1 cellular context compared by ENCODE assay signal in the genomic region with DNA sequence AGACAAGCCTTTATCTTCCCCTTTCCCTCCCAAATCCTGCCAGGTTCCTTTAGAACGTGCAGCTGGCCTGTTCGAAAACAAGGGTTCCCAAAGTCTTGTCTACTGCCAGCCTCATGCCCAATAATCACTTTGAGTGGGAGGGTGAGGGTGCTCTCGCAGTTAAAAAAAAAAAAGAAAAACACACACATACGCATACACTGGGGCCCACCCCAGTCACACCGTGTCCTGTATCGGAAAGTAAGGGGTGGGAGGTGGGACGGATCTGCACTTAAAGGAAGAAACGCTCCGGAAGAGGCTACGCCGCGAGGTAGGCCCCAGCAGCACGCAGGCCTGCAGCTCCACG.
TF ChIP-seq lines count a peak whose summit lies in the region.

No MANE protein-coding gene starts in this region.

TF ChIP-seq in HepG2, 621 proteins besides CTCF, POLR2A, EP300 and RAD21 (continued from another document):
- TF ChIP-seq, protein P1, sequence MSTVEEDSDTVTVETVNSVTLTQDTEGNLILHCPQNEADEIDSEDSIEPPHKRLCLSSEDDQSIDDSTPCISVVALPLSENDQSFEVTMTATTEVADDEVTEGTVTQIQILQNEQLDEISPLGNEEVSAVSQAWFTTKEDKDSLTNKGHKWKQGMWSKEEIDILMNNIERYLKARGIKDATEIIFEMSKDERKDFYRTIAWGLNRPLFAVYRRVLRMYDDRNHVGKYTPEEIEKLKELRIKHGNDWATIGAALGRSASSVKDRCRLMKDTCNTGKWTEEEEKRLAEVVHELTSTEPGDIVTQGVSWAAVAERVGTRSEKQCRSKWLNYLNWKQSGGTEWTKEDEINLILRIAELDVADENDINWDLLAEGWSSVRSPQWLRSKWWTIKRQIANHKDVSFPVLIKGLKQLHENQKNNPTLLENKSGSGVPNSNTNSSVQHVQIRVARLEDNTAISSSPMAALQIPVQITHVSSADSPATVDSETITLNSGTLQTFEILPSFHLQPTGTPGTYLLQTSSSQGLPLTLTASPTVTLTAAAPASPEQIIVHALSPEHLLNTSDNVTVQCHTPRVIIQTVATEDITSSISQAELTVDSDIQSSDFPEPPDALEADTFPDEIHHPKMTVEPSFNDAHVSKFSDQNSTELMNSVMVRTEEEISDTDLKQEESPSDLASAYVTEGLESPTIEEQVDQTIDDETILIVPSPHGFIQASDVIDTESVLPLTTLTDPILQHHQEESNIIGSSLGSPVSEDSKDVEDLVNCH (CRISPR knock-in tag; IDR thresholded peaks at IDR 0.05), result no peak
- TF ChIP-seq CBX5 (CRISPR knock-in tag; IDR thresholded peaks at IDR 0.05; ENCODE audit: borderline replicate concordance) (0 out of 2 replicates have a peak, but pooled peaks have one; percentile 7), HBP1 (CRISPR knock-in tag; IDR thresholded peaks at IDR 0.05; ENCODE audit: low read depth) (0 out of 2 replicates have a peak, but pooled peaks have one; percentile 17), ETV6 (CRISPR knock-in tag; conservative IDR thresholded peaks at IDR 0.05) (0 out of 2 replicates have a peak, but pooled peaks have one; percentile 16), JUND (CRISPR knock-in tag; IDR thresholded peaks at IDR 0.05) (no peak), ZNF709 (CRISPR knock-in tag; IDR thresholded peaks at IDR 0.05) (peak; percentile 84; the same call in 1 of the 2 replicates), ARNT (IDR thresholded peaks at IDR 0.05) (no peak), THAP11 (CRISPR knock-in tag; IDR thresholded peaks at IDR 0.05) (no peak), NFYB (CRISPR knock-in tag; IDR thresholded peaks at IDR 0.05) (0 out of 2 replicates have a peak, but pooled peaks have one; percentile 1), KDM4B (CRISPR knock-in tag; IDR thresholded peaks at IDR 0.05) (peak; percentile 45; the same call in 1 of the 2 replicates), SMARCE1 (IDR thresholded peaks at IDR 0.05; ENCODE audit: borderline replicate concordance) (no peak), ZNF652 (CRISPR knock-in tag; IDR thresholded peaks at IDR 0.05; ENCODE audit: borderline replicate concordance, low read depth) (0 out of 2 replicates have a peak, but pooled peaks have one; percentile 47)
- TF ChIP-seq, protein P2, sequence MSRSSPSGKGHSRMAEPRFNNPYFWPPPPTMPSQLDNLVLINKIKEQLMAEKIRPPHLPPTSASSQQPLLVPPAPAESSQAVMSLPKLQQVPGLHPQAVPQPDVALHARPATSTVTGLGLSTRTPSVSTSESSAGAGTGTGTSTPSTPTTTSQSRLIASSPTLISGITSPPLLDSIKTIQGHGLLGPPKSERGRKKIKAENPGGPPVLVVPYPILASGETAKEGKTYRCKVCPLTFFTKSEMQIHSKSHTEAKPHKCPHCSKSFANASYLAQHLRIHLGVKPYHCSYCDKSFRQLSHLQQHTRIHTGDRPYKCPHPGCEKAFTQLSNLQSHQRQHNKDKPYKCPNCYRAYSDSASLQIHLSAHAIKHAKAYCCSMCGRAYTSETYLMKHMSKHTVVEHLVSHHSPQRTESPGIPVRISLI (CRISPR knock-in tag; IDR thresholded peaks at IDR 0.05; ENCODE audit: borderline replicate concordance), result peak; percentile 50; the same call in 1 of the 2 replicates
- TF ChIP-seq, protein P3, sequence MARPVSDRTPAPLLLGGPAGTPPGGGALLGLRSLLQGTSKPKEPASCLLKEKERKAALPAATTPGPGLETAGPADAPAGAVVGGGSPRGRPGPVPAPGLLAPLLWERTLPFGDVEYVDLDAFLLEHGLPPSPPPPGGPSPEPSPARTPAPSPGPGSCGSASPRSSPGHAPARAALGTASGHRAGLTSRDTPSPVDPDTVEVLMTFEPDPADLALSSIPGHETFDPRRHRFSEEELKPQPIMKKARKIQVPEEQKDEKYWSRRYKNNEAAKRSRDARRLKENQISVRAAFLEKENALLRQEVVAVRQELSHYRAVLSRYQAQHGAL (CRISPR knock-in tag; IDR thresholded peaks at IDR 0.05; ENCODE audit: not compliant biosample characterization), result no peak
- TF ChIP-seq, protein P4, sequence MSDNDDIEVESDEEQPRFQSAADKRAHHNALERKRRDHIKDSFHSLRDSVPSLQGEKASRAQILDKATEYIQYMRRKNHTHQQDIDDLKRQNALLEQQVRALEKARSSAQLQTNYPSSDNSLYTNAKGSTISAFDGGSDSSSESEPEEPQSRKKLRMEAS (IDR thresholded peaks at IDR 0.05), result 0 out of 2 replicates have a peak, but pooled peaks have one; percentile 47
TF ChIP-seq in HepG2: peak in this region for 12.
